In genomic region chr13:66723606-66724005, GRCh38 we compare ENCODE assay signal across 21 cellular contexts.
DNase-seq lines count a peak whose midpoint lies in the region; ATAC-seq, FAIRE-seq and TF ChIP-seq lines count a peak whose summit lies in the region.
"Had no signal": no experiment of that assay in that cellular context is flagged by ENCODE, and none has a peak within 500 bp of the region (broad histone marks: within the 10 kb centered on the region; RNA-seq: fewer than 3 reads in every experiment).

No MANE protein-coding gene starts in this region.

- H3K79me2 ChIP-seq in HepG2 (ENCODE audit: insufficient read depth, low read length): no peaks in the 10 kb centered on the region

- peak overlapping the region in 4 of 5 experiments; percentile 54 to 88 (median 66) for H3K27ac Mint-ChIP-seq in brain
- H3K27ac Mint-ChIP-seq: CD14-positive monocyte had no signal

- FAIRE-seq in frontal cortex (lab: Jason Lieb, UNC) (no peak), HepG2 (lab: Jason Lieb, UNC) (no peak)
- FAIRE-seq: K562 had no signal

- H3K4me2 ChIP-seq in HepG2 (ENCODE audit: low read depth, low read length): no peak overlapping the region

- TF ChIP-seq POLR2A in HepG2 (IDR thresholded peaks at IDR 0.05; ENCODE audit: insufficient read depth in 1 of 2, low read depth in 2 of 2, low read length in 2 of 2): no peak
- TF ChIP-seq POLR2A in suprapubic skin (IDR thresholded peaks at IDR 0.05): no peak

- H3K4me3 ChIP-seq in neuron (ENCODE audit: low read length) (no peak overlapping the region), HepG2 (replicated peaks in 1 of 3; ENCODE audit: insufficient read depth in 1 of 3, low read depth in 2 of 3, low read length in 3 of 3) (no peak overlapping the region), suprapubic skin (no peak overlapping the region)
- H3K4me3 ChIP-seq: K562 had no signal

- WGBS in HepG2 (ENCODE audit: low lambda C conversion rate): 0% methylated on average over 1 of the region's 1 CpG
- WGBS in suprapubic skin: 79% methylated on average over 1 of the region's 1 CpG

- TF ChIP-seq EP300 in HepG2 (IDR thresholded peaks at IDR 0.05; ENCODE audit: low read depth in 2 of 2, low read length in 2 of 2) (no peak), HepG2 (CRISPR knock-in tag; IDR thresholded peaks at IDR 0.05; ENCODE audit: borderline replicate concordance) (no peak), suprapubic skin (IDR thresholded peaks at IDR 0.05) (no peak)

- H4K20me1 ChIP-seq in HepG2 (ENCODE audit: insufficient read depth, low read length): no peaks in the 10 kb centered on the region

- peaks cover 28% of the 10 kb centered on the region for H3K4me1 Mint-ChIP-seq in brain
- H3K4me1 Mint-ChIP-seq: CD14-positive monocyte had no signal

- H2AFZ ChIP-seq in neuron (ENCODE audit: low read depth, low read length) (peak overlapping the region; percentile 85), HepG2 (ENCODE audit: low read length) (no peak overlapping the region)

- H3K9me3 ChIP-seq in neuron (ENCODE audit: low read length): no peaks in the 10 kb centered on the region
- no peaks in the 10 kb centered on the region for H3K9me3 ChIP-seq in HepG2 (ENCODE audit: low read length)
- no peaks in the 10 kb centered on the region for H3K9me3 ChIP-seq in suprapubic skin

- in situ Hi-C loops in HepG2 (cut with HindIII; ENCODE audit: extremely low pct_ligation_motif_present, low pct_unique_long_range_greater_than_20kb): no loop called here

- CTCF ChIA-PET in HepG2 (lab: Yijun Ruan, JAX; ENCODE audit: low intra/inter-chr PET ratio, low total read pairs): no interaction called here

- TF ChIP-seq CTCF in brain (conservative IDR thresholded peaks at IDR 0.05): no peak
- no peak for TF ChIP-seq CTCF in HepG2 (CRISPR knock-in tag; IDR thresholded peaks at IDR 0.05)
- no peak for TF ChIP-seq CTCF in suprapubic skin (IDR thresholded peaks at IDR 0.05)

- H3K36me3 ChIP-seq in neuron (ENCODE audit: insufficient read depth, low read length) (no peaks in the 10 kb centered on the region), HepG2 (replicated peaks in 1 of 2; ENCODE audit: control insufficient read depth in 1 of 2, insufficient read depth in 2 of 2, low read length in 2 of 2) (no peaks in the 10 kb centered on the region), suprapubic skin (no peaks in the 10 kb centered on the region)

- H3K4me1 ChIP-seq in neuron (ENCODE audit: insufficient read depth, low read length) (peaks cover 16% of the 10 kb centered on the region), HepG2 (ENCODE audit: insufficient read depth, low read length) (no peaks in the 10 kb centered on the region), suprapubic skin (no peaks in the 10 kb centered on the region)

- no peak for TF ChIP-seq RAD21 in HepG2 (CRISPR knock-in tag; IDR thresholded peaks at IDR 0.05)

- no TSS peak for BruUV-seq in HepG2 (replicated peaks; lab: Mats Ljungman, UMichigan)

- H3K9ac ChIP-seq in HepG2 (ENCODE audit: insufficient read depth, low read depth, low read length): no peak overlapping the region

- peak; percentile 83 for DNase-seq in Ammon's horn (ENCODE audit: low spot score)
- peak; percentile 24 for DNase-seq in frontal cortex (ENCODE audit: low spot score in 2 of 2)
- DNase-seq in HepG2 (ENCODE audit: low spot score): no peak
- no peak for DNase-seq in suprapubic skin (ENCODE audit: low spot score in 2 of 2)
- DNase-seq: AML-193, DMS79, HCEC 1CT, NCI-H1105, NCI-H1694, NCI-H510A, NCI-H82, PC-3, RPMI8226, SHP77 treated with DMSO at 0.1 percent for 48 hours had no signal

- no peaks in the 10 kb centered on the region for H3K9me3 Mint-ChIP-seq in brain

- peaks cover 4% of the 10 kb centered on the region for H3K27me3 Mint-ChIP-seq in brain

- intact Hi-C loops in HepG2 (cut with micrococcal nuclease; ENCODE audit: unreplicated experiment): no loop called here

- POLR2A ChIA-PET in HepG2 (lab: Yijun Ruan, JAX): no interaction called here

- H3K27ac ChIP-seq in HepG2 (ENCODE audit: extremely low read length, insufficient read depth, low read length) (no peak overlapping the region), suprapubic skin (no peak overlapping the region)
- H3K27ac ChIP-seq: 22Rv1 had no signal

- no peak for ATAC-seq in GM21529 (IDR thresholded peaks at IDR 0.05; ENCODE audit: unreplicated experiment)
- no peak for ATAC-seq in HepG2
- ATAC-seq in GM21619 (IDR thresholded peaks at IDR 0.05; ENCODE audit: unreplicated experiment): no peak
- ATAC-seq: K562, PC-3 had no signal

- H3K36me3 Mint-ChIP-seq in brain: no peaks in the 10 kb centered on the region
- H3K36me3 Mint-ChIP-seq: CD14-positive monocyte had no signal

- H3K4me3 Mint-ChIP-seq in brain: peak overlapping the region in 2 of 5 experiments; percentile 3 to 18
- H3K4me3 Mint-ChIP-seq: CD14-positive monocyte had no signal

- no peaks in the 10 kb centered on the region for H3K27me3 ChIP-seq in neuron (ENCODE audit: insufficient read depth, low read length)
- H3K27me3 ChIP-seq in HepG2 (ENCODE audit: control insufficient read depth in 1 of 2, insufficient read depth in 2 of 2, low read length in 2 of 2): no peaks in the 10 kb centered on the region
- H3K27me3 ChIP-seq in suprapubic skin: no peaks in the 10 kb centered on the region

TF ChIP-seq in HepG2, 621 proteins besides CTCF, POLR2A, EP300 and RAD21:
- TF ChIP-seq HMGA1 (CRISPR knock-in tag; conservative IDR thresholded peaks at IDR 0.05) (no peak), U2AF2 (IDR thresholded peaks at IDR 0.05; ENCODE audit: low read depth, low read length) (no peak), ZNF775 (CRISPR knock-in tag; IDR thresholded peaks at IDR 0.05; ENCODE audit: borderline replicate concordance) (no peak), FOXJ3 (CRISPR knock-in tag; IDR thresholded peaks at IDR 0.05; ENCODE audit: borderline replicate concordance) (no peak), HNF4G (IDR thresholded peaks at IDR 0.05; ENCODE audit: borderline replicate concordance, low read depth, low read length) (no peak), HNF4G (CRISPR knock-in tag; IDR thresholded peaks at IDR 0.05; ENCODE audit: borderline replicate concordance, low read depth) (no peak), PHB2 (IDR thresholded peaks at IDR 0.05; ENCODE audit: partially characterized antibody) (no peak), HHEX (CRISPR knock-in tag; IDR thresholded peaks at IDR 0.05) (no peak), ZNF83 (CRISPR knock-in tag; IDR thresholded peaks at IDR 0.05; ENCODE audit: borderline replicate concordance) (no peak), MED1 (CRISPR knock-in tag; IDR thresholded peaks at IDR 0.05) (no peak), XRCC5 (optimal IDR thresholded peaks at IDR 0.05; ENCODE audit: low read length) (no peak), HNF4A (CRISPR knock-in tag; IDR thresholded peaks at IDR 0.05) (no peak), ZNF549 (CRISPR knock-in tag; IDR thresholded peaks at IDR 0.05) (no peak), STAT5B (CRISPR knock-in tag; IDR thresholded peaks at IDR 0.05) (no peak), RBFOX2 (IDR thresholded peaks at IDR 0.05; ENCODE audit: low read depth, low read length) (no peak)
- TF ChIP-seq, protein P1, sequence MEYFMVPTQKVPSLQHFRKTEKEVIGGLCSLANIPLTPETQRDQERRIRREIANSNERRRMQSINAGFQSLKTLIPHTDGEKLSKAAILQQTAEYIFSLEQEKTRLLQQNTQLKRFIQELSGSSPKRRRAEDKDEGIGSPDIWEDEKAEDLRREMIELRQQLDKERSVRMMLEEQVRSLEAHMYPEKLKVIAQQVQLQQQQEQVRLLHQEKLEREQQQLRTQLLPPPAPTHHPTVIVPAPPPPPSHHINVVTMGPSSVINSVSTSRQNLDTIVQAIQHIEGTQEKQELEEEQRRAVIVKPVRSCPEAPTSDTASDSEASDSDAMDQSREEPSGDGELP (IDR thresholded peaks at IDR 0.05; ENCODE audit: borderline replicate concordance, low read depth): no peak

Comparison
In these comparisons a context has a peak if more than half of its experiments do, and no peak if none do; other contexts are left out.
1. DNase-seq: peak in Ammon's horn (single experiment) and frontal cortex (2 of 2); none in HepG2 (single experiment) and suprapubic skin (0 of 2).